13 cellular contexts compared by ENCODE assay signal in genomic region chr3:129389572-129389937, GRCh38. TPM values are rescaled to one million over a fixed set of nuclear protein-coding genes. Genes with fewer than 3 reads are reported as not detected.
DNase-seq lines count a peak whose midpoint lies in the region; ATAC-seq and TF ChIP-seq lines count a peak whose summit lies in the region.
"Had no signal": no experiment of that assay in that cellular context is flagged by ENCODE, and none has a peak within 500 bp of the region (broad histone marks: within the 10 kb centered on the region; RNA-seq: fewer than 3 reads in every experiment).

No MANE protein-coding gene starts in this region.

- peaks cover 4% of the 10 kb centered on the region for H3K79me1 ChIP-seq in trophoblast cell (ENCODE audit: low read length)

- WGBS in trophoblast cell (ENCODE audit: extremely low coverage, insufficient coverage, insufficient read length): no CpG with 5 or more reads among the region's 3 CpGs

- no peak overlapping the region for H3K4me2 ChIP-seq in trophoblast cell (ENCODE audit: low read length)

- no peaks in the 10 kb centered on the region for H3K79me2 ChIP-seq in trophoblast cell (ENCODE audit: control insufficient read depth, insufficient read depth, low read length, poor library complexity)

- intact Hi-C loops in Caco-2 (cut with micrococcal nuclease; ENCODE audit: unreplicated experiment): no loop called here
- intact Hi-C loops in CD14-positive monocyte (cut with micrococcal nuclease): no loop called here

- H3K4me3 ChIP-seq in Caco-2 (ENCODE audit: low read depth, low read length) (no peak overlapping the region), RWPE2 (ENCODE audit: severe bottlenecking) (no peak overlapping the region), right atrium auricular region (no peak overlapping the region), trophoblast cell (ENCODE audit: low read depth, low read length) (no peak overlapping the region)

- H3K4me1 ChIP-seq in Caco-2 (peaks cover 9% of the 10 kb centered on the region), RWPE2 (ENCODE audit: insufficient read depth, poor library complexity, severe bottlenecking) (peaks cover 7% of the 10 kb centered on the region), right atrium auricular region (peaks cover 0 to 14% of the 10 kb centered on the region in 2 donors), trophoblast cell (ENCODE audit: control insufficient read depth in 1 of 2, insufficient read depth in 2 of 2, low read length in 2 of 2) (peaks cover 10 to 13% of the 10 kb centered on the region in 2 experiments)

- H2BK5ac ChIP-seq in trophoblast cell (ENCODE audit: low read depth, low read length, poor library complexity): peak overlapping the region; percentile 85

- H3K9ac ChIP-seq in trophoblast cell (ENCODE audit: low read length): no peak overlapping the region

- H3K9me3 ChIP-seq in Caco-2: no peaks in the 10 kb centered on the region
- H3K9me3 ChIP-seq in RWPE2 (ENCODE audit: severe bottlenecking): no peaks in the 10 kb centered on the region
- H3K9me3 ChIP-seq in right atrium auricular region: no peaks in the 10 kb centered on the region
- no peaks in the 10 kb centered on the region for H3K9me3 ChIP-seq in trophoblast cell (ENCODE audit: insufficient read depth, low read depth, low read length)
- H3K9me3 ChIP-seq: BE2C had no signal

- H3K4ac ChIP-seq in trophoblast cell (ENCODE audit: low read depth, low read length): peak overlapping the region; percentile 9

- peak overlapping the region; percentile 9 for H2BK12ac ChIP-seq in trophoblast cell (ENCODE audit: low read length)

- H2BK120ac ChIP-seq in trophoblast cell (ENCODE audit: insufficient read depth, low read length, poor library complexity): peak overlapping the region; percentile 7

- H3K9me3 Mint-ChIP-seq in Caco-2 (ENCODE audit: unreplicated experiment) (no peaks in the 10 kb centered on the region), CD14-positive monocyte (no peaks in the 10 kb centered on the region)
- H3K9me3 Mint-ChIP-seq: activated naive CD4-positive, alpha-beta T cell treated with anti-CD3 and anti-CD28 coated beads for 36 hours had no signal

- DNase-seq in Caco-2 (no peak), RWPE2 (ENCODE audit: low spot score) (no peak), right atrium auricular region (ENCODE audit: low spot score) (no peak), trophoblast cell (no peak), CD1c-positive myeloid dendritic cell (ENCODE audit: extremely low spot score) (no peak), AML-193 (lab: John Stamatoyannopoulos, UW) (no peak), CD14-positive monocyte (ENCODE audit: low spot score) (no peak)
- no peak for DNase-seq in stimulated activated CD4-positive, alpha-beta T cell treated with anti-CD3 and anti-CD28 coated beads, Interleukin-2, amount 100 ng/mL, for 24 hours
- DNase-seq: activated naive CD4-positive, alpha-beta T cell treated with anti-CD3 and anti-CD28 coated beads for 36 hours; BE2C; mammary epithelial cell; NCI-H2107; nucleus accumbens had no signal

- H3K36me3 Mint-ChIP-seq in Caco-2 (ENCODE audit: insufficient read depth, unreplicated experiment): peaks cover 70% of the 10 kb centered on the region
- peaks cover 75 to 89% of the 10 kb centered on the region in 2 donors for H3K36me3 Mint-ChIP-seq in CD14-positive monocyte

- H3K14ac ChIP-seq in trophoblast cell (ENCODE audit: low read length): peak overlapping the region; percentile 41

- peaks cover 18% of the 10 kb centered on the region for H3K4me1 Mint-ChIP-seq in Caco-2 (ENCODE audit: low read depth, unreplicated experiment)
- H3K4me1 Mint-ChIP-seq in CD14-positive monocyte: no peaks in the 10 kb centered on the region

- no peak overlapping the region for H2AFZ ChIP-seq in trophoblast cell (ENCODE audit: insufficient read depth, low read length, poor library complexity)

- H3K27me3 ChIP-seq in Caco-2 (replicated peaks; ENCODE audit: control insufficient read depth, insufficient read depth, low read length) (no peaks in the 10 kb centered on the region), RWPE2 (ENCODE audit: insufficient read depth, poor library complexity, severe bottlenecking) (no peaks in the 10 kb centered on the region), right atrium auricular region (no peaks in the 10 kb centered on the region), trophoblast cell (ENCODE audit: insufficient read depth, low read length) (no peaks in the 10 kb centered on the region)
- H3K27me3 ChIP-seq: BE2C had no signal

- H2AK5ac ChIP-seq in trophoblast cell (ENCODE audit: low read length): no peak overlapping the region

- peak overlapping the region; percentile 60 for H4K91ac ChIP-seq in trophoblast cell (ENCODE audit: low read depth, low read length)

- POLR2A ChIA-PET in Caco-2 (lab: Charles Lee): no interaction called here

- no TSS peak for BruUV-seq in Caco-2 (replicated peaks; lab: Mats Ljungman, UMichigan)

- H3K36me3 ChIP-seq in Caco-2 (ENCODE audit: control insufficient read depth, insufficient read depth, low read length) (peaks cover 1% of the 10 kb centered on the region; the same call in 1 of the 2 replicates), RWPE2 (ENCODE audit: low read depth) (peaks cover 35% of the 10 kb centered on the region), right atrium auricular region (peaks cover 42% of the 10 kb centered on the region), trophoblast cell (ENCODE audit: control insufficient read depth in 1 of 2, insufficient read depth in 2 of 2, low read length in 2 of 2) (peaks cover 31 to 52% of the 10 kb centered on the region in 2 experiments)

- CTCF ChIA-PET in Caco-2 (lab: Charles Lee): no interaction called here

- H3K27ac Mint-ChIP-seq in Caco-2 (ENCODE audit: unreplicated experiment) (peak overlapping the region; percentile 73), CD14-positive monocyte (peak overlapping the region in 1 of 7 donors; percentile 21)
- H3K27ac Mint-ChIP-seq: activated naive CD4-positive, alpha-beta T cell treated with anti-CD3 and anti-CD28 coated beads for 36 hours had no signal

- H4K8ac ChIP-seq in trophoblast cell (ENCODE audit: low read depth, low read length): peak overlapping the region; percentile 12

- H3K27ac ChIP-seq in RWPE2 (ENCODE audit: poor library complexity, severe bottlenecking) (peak overlapping the region; percentile 62), right atrium auricular region (peak overlapping the region; percentile 39 to 58), trophoblast cell (ENCODE audit: low read depth, low read length) (peak overlapping the region; percentile 93)

- no peak overlapping the region for H4K12ac ChIP-seq in trophoblast cell (ENCODE audit: low read depth, low read length)

- H3K27me3 Mint-ChIP-seq in Caco-2 (ENCODE audit: insufficient read depth, unreplicated experiment) (no peaks in the 10 kb centered on the region), CD14-positive monocyte (ENCODE audit: low read depth in 3 of 3) (no peaks in the 10 kb centered on the region)

- H3K18ac ChIP-seq in trophoblast cell (ENCODE audit: low read length): peak overlapping the region; percentile 78

- H3K23ac ChIP-seq in trophoblast cell (ENCODE audit: low read length): no peak overlapping the region

- H3K4me3 Mint-ChIP-seq in Caco-2 (ENCODE audit: unreplicated experiment): peak overlapping the region; percentile 35
- H3K4me3 Mint-ChIP-seq in CD14-positive monocyte: no peak overlapping the region
- H3K4me3 Mint-ChIP-seq: activated naive CD4-positive, alpha-beta T cell treated with anti-CD3 and anti-CD28 coated beads for 36 hours had no signal

- no peak for TF ChIP-seq CTCF in Caco-2 (IDR thresholded peaks at IDR 0.05; ENCODE audit: insufficient read depth in 1 of 2, low read depth in 1 of 2, low read length in 1 of 2, severe bottlenecking in 1 of 2, unreplicated experiment in 1 of 2)
- TF ChIP-seq CTCF in RWPE2 (IDR thresholded peaks at IDR 0.05; ENCODE audit: poor library complexity, severe bottlenecking): no peak
- no peak for TF ChIP-seq CTCF in right atrium auricular region (IDR thresholded peaks at IDR 0.05)
- TF ChIP-seq CTCF in CD14-positive monocyte (IDR thresholded peaks at IDR 0.05): no peak

- no peak for ATAC-seq in RWPE2 (ENCODE audit: low read depth)

RNA-seq across cellular contexts. Expression of gene EFCAB12, which starts 38.9 kb away (rescaled TPM):
- total RNA-seq in Caco-2 (2022) (0.14 and 0.49 TPM in 2 replicates), right atrium auricular region (under 1 TPM in 1 of 2 donors, not detected in 1; 0.28 TPM)
- 0.31 and 0.39 TPM in 2 replicates for polyA plus RNA-seq in trophoblast cell (2013)
- not detected for polyA plus RNA-seq in CD14-positive monocyte

RNA-seq across cellular contexts. Expression of gene MBD4, which starts 50.2 kb away (rescaled TPM):
- total RNA-seq in Caco-2 (2022): 33.5 and 39.8 TPM in 2 replicates
- total RNA-seq in right atrium auricular region: 10 to 100 TPM; 17.8 to 26.4 TPM
- polyA plus RNA-seq in trophoblast cell (2013): 41.3 and 44.5 TPM in 2 replicates
- polyA plus RNA-seq in CD14-positive monocyte: 10 to 100 TPM; 25.6 to 30.1 TPM

RNA-seq across cellular contexts. Expression of gene IFT122, which starts 50.5 kb away (rescaled TPM):
- 21.9 and 30.0 TPM in 2 replicates for total RNA-seq in Caco-2 (2022)
- 10 to 100 TPM; 18.5 to 36.9 TPM for total RNA-seq in right atrium auricular region
- polyA plus RNA-seq in trophoblast cell (2013): 31.1 and 31.8 TPM in 2 replicates
- polyA plus RNA-seq in CD14-positive monocyte: 1 to 10 TPM; 3.3 to 3.6 TPM
